Comparison of ENCODE assay signal across 1 cellular context in the genomic region with DNA sequence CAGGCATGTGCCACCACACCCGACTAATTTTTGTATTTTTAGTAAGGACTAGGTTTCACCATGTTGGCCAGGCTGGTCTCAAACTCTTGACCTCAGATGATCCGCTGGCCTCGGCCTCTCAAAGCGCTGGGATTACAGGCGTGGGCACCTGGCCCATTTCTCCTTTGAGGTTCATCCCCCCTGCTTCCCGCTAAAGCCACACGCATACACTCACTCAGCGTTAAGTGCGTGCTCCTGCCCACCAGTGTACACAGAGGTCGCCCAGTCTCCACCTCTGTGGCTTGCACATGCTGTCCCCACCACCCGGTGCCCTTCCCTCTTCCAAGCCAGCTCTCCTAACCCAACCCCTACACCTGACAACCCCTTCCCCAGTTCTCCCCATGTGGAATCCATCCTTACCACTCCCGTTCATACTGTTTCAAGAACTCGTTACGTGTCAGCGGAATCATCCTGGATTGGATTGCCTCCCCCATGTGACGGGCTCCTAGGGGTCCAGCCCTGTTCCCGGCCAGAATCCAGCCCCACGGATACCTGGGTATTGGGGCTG.
TF ChIP-seq lines count a peak whose summit lies in the region.

No MANE protein-coding gene starts in this region.

TF ChIP-seq in HepG2, 621 proteins besides CTCF, POLR2A, EP300 and RAD21:
- TF ChIP-seq HOXA3 (CRISPR knock-in tag; IDR thresholded peaks at IDR 0.05) = no peak
- TF ChIP-seq PITX1 (CRISPR knock-in tag; IDR thresholded peaks at IDR 0.05) = no peak
- TF ChIP-seq ATRX (CRISPR knock-in tag; IDR thresholded peaks at IDR 0.05; ENCODE audit: borderline replicate concordance) = no peak
- no peak for TF ChIP-seq ZNF317 (CRISPR knock-in tag; IDR thresholded peaks at IDR 0.05)
- no peak for TF ChIP-seq NRL (CRISPR knock-in tag; IDR thresholded peaks at IDR 0.05; ENCODE audit: borderline replicate concordance)
- TF ChIP-seq ZNF446 (CRISPR knock-in tag; IDR thresholded peaks at IDR 0.05) = no peak
- TF ChIP-seq, protein P1, sequence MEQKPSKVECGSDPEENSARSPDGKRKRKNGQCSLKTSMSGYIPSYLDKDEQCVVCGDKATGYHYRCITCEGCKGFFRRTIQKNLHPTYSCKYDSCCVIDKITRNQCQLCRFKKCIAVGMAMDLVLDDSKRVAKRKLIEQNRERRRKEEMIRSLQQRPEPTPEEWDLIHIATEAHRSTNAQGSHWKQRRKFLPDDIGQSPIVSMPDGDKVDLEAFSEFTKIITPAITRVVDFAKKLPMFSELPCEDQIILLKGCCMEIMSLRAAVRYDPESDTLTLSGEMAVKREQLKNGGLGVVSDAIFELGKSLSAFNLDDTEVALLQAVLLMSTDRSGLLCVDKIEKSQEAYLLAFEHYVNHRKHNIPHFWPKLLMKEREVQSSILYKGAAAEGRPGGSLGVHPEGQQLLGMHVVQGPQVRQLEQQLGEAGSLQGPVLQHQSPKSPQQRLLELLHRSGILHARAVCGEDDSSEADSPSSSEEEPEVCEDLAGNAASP (CRISPR knock-in tag; IDR thresholded peaks at IDR 0.05; ENCODE audit: borderline replicate concordance) = no peak
- TF ChIP-seq ZFY (CRISPR knock-in tag; IDR thresholded peaks at IDR 0.05) = no peak
- no peak for TF ChIP-seq SP1 (IDR thresholded peaks at IDR 0.05)
- TF ChIP-seq SP1 (CRISPR knock-in tag; IDR thresholded peaks at IDR 0.05) = no peak
TF ChIP-seq in HepG2: peak in this region for 0.
